In genomic region chr2:189674374-189675112, GRCh38 we compare ENCODE assay signal across 8 cellular contexts. TPM values are rescaled to one million over a fixed set of nuclear protein-coding genes. Genes with fewer than 3 reads are reported as not detected.
DNase-seq lines count a peak whose midpoint lies in the region; ATAC-seq and TF ChIP-seq lines count a peak whose summit lies in the region.

A gene with protein sequence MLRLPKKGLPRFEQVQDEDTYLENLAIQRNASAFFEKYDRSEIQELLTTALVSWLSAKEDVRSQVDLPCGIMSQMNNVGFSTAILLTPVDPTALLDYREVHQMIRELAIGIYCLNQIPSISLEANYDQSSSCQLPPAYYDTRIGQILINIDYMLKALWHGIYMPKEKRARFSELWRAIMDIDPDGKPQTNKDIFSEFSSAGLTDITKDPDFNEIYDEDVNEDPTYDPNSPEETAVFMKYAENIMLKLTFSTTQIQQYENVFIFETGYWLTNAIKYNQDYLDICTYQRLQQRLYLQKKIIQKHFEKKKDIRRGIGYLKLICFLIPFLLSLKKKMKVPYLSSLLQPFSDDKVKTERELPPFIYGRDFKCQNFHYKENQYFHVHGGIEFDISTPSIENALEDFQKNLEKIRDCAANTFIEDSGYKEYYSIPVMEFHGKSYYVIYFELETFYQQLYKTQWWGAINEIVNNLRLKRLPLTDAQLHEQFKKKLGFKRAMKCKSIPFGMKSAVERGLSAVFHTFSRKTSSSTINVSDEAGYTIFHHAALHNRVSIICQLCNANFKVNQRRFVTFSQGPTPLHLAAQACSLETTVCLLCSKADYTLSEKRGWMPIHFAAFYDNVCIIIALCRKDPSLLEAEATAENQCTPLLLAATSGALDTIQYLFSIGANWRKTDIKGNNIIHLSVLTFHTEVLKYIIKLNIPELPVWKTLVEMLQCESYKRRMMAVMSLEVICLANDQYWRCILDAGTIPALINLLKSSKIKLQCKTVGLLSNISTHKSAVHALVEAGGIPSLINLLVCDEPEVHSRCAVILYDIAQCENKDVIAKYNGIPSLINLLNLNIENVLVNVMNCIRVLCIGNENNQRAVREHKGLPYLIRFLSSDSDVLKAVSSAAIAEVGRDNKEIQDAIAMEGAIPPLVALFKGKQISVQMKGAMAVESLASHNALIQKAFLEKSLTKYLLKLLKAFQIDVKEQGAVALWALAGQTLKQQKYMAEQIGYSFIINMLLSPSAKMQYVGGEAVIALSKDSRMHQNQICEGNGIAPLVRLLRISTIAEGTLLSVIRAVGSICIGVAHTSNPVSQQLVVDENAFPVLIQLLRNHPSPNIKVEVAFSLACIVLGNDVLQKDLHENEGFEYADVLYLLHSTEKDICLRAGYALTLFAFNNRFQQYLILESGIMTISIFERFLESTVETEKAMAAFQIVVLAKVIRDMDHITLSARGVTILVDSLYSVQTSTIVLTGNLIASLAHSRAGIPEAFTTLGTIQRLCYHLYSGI (N-terminal part only) (plus strand): TSS chr2:189674670. CDS start chr2:189676491, 1,821 bp downstream.

- intact Hi-C loops in PC-3 (cut with micrococcal nuclease): loop anchor here (1.0 kb wide), 2 partner anchors 13 to 24 kb away; partner anchors contain the start of gene ASNSD1

- H3K4me1 ChIP-seq in PC-3 (ENCODE audit: insufficient read depth, low read length) (peaks cover 12% of the 10 kb centered on the region; the same call in 1 of the 2 replicates), fibroblast of lung (ENCODE audit: control insufficient read depth, extremely low read depth, insufficient read depth, low read length) (peaks cover 5% of the 10 kb centered on the region)

- no peaks in the 10 kb centered on the region for H3F3A ChIP-seq in PC-3 (ENCODE audit: low read length, unreplicated experiment)

- TSS peak; percentile 55 for BruUV-seq in PC-3 (replicated peaks; lab: Mats Ljungman, UMichigan)

- H3K9ac ChIP-seq in PC-3 (ENCODE audit: low read length): peak within 1 kb of the TSS; percentile 85
- H3K9ac ChIP-seq in fibroblast of lung (ENCODE audit: insufficient read depth, low read length): peak within 1 kb of the TSS; percentile 80

- TF ChIP-seq CTCF in AG10803 (conservative IDR thresholded peaks at IDR 0.05; ENCODE audit: low read length) (peak; percentile 56), PC-3 (conservative IDR thresholded peaks at IDR 0.05; ENCODE audit: low read depth, low read length) (peak; percentile 85), fibroblast of lung (conservative IDR thresholded peaks at IDR 0.05 in 1 of 2, IDR thresholded peaks at IDR 0.05 in 1 of 2; ENCODE audit: low read depth in 1 of 2, low read length in 2 of 2) (peak; percentile 59 to 69)

- H2AFZ ChIP-seq in PC-3 (ENCODE audit: low read length): peak within 1 kb of the TSS; percentile 99
- H2AFZ ChIP-seq in fibroblast of lung (ENCODE audit: low read length): peak within 1 kb of the TSS; percentile 94

- no peaks in the 10 kb centered on the region for H3K9me2 ChIP-seq in PC-3 (replicated peaks; ENCODE audit: low read length)

- H3K4me3 Mint-ChIP-seq in naive thymus-derived CD8-positive, alpha-beta T cell: peak within 1 kb of the TSS; percentile 87 to 97 (median 96)
- H3K4me3 Mint-ChIP-seq in stimulated activated naive B cell treated with anti-CD40 and anti-IgM and Interleukin-4, amounts not matched to agents 10 μg/mL and 1 μg/mL and 100 μg/mL, for 72 hours: peak within 1 kb of the TSS; percentile 92 to 96

- H3K4me2 ChIP-seq in PC-3 (ENCODE audit: low read length): peak within 1 kb of the TSS; percentile 91
- peak within 1 kb of the TSS; percentile 81 for H3K4me2 ChIP-seq in fibroblast of lung (ENCODE audit: extremely low read depth, insufficient read depth, low read length)

- H3K4me1 Mint-ChIP-seq in naive thymus-derived CD8-positive, alpha-beta T cell: peaks cover 20 to 52% (median 35%) of the 10 kb centered on the region in 4 donors
- H3K4me1 Mint-ChIP-seq in stimulated activated naive B cell treated with anti-CD40 and anti-IgM and Interleukin-4, amounts not matched to agents 10 μg/mL and 1 μg/mL and 100 μg/mL, for 72 hours: peaks cover 14 to 21% of the 10 kb centered on the region in 2 donors

- peaks cover 0 to 14% (median 8%) of the 10 kb centered on the region in 9 donors for H3K9me3 Mint-ChIP-seq in naive thymus-derived CD8-positive, alpha-beta T cell
- peaks cover 9 to 11% of the 10 kb centered on the region in 2 donors for H3K9me3 Mint-ChIP-seq in stimulated activated naive B cell treated with anti-CD40 and anti-IgM and Interleukin-4, amounts not matched to agents 10 μg/mL and 1 μg/mL and 100 μg/mL, for 72 hours

- POLR2A ChIA-PET in PC-3 (lab: Charles Lee; ENCODE audit: unreplicated experiment): no interaction called here
- POLR2A ChIA-PET in naive thymus-derived CD8-positive, alpha-beta T cell (lab: Charles Lee): interaction anchor here (0.6 to 5.1 kb wide), 9 partner anchors 10 to 236 kb away, joined by 3 to 46 read pairs (median 6); partner anchors contain the start of genes ASNSD1, ORMDL1, OSGEPL1 and PMS1

- ATAC-seq in GM19025 (IDR thresholded peaks at IDR 0.05; ENCODE audit: low read depth, unreplicated experiment) (peak; percentile 96), HG03342 (IDR thresholded peaks at IDR 0.05; ENCODE audit: unreplicated experiment) (peak; percentile 94), PC-3 (peak; percentile 94)
- peak; percentile 93 for ATAC-seq in naive thymus-derived CD8-positive, alpha-beta T cell
- peak; percentile 96 for ATAC-seq in stimulated activated naive B cell treated with anti-CD40 and anti-IgM and Interleukin-4, amounts not matched to agents 10 μg/mL and 1 μg/mL and 100 μg/mL, for 72 hours (replicated peaks)

- H3K79me2 ChIP-seq in PC-3 (ENCODE audit: low read length) (no peaks in the 10 kb centered on the region), fibroblast of lung (ENCODE audit: control insufficient read depth, insufficient read depth, low read length) (no peaks in the 10 kb centered on the region)

- CTCF ChIA-PET in PC-3 (lab: Charles Lee): interaction anchor here (1.2 kb wide), 1 partner anchor 14 kb away, joined by 3 read pairs; no protein-coding TSS in a partner anchor

- H3K4me3 ChIP-seq in AG10803 (ENCODE audit: low read length): peak within 1 kb of the TSS; percentile 89
- H3K4me3 ChIP-seq in PC-3 (ENCODE audit: low read length): peak within 1 kb of the TSS; percentile 73
- H3K4me3 ChIP-seq in fibroblast of lung (replicated peaks in 1 of 4; ENCODE audit: control extremely low read depth in 1 of 4, insufficient read depth in 1 of 4, low read depth in 3 of 4, low read length in 4 of 4): peak within 1 kb of the TSS; percentile 36 to 94 (median 77)

- H3K27me3 ChIP-seq in PC-3 (ENCODE audit: low read length) (no peaks in the 10 kb centered on the region), fibroblast of lung (ENCODE audit: control insufficient read depth, insufficient read depth, low read length) (no peaks in the 10 kb centered on the region)

- peak within 1 kb of the TSS; percentile 96 to 99 (median 98) for H3K27ac Mint-ChIP-seq in naive thymus-derived CD8-positive, alpha-beta T cell
- peak within 1 kb of the TSS; percentile 98 for H3K27ac Mint-ChIP-seq in stimulated activated naive B cell treated with anti-CD40 and anti-IgM and Interleukin-4, amounts not matched to agents 10 μg/mL and 1 μg/mL and 100 μg/mL, for 72 hours

- no peaks in the 10 kb centered on the region for H4K20me1 ChIP-seq in PC-3 (ENCODE audit: low read length)
- H4K20me1 ChIP-seq in fibroblast of lung (ENCODE audit: control insufficient read depth, extremely low read depth, insufficient read depth, low read length): no peaks in the 10 kb centered on the region

- H3K36me3 Mint-ChIP-seq in naive thymus-derived CD8-positive, alpha-beta T cell: peaks cover 16 to 35% (median 17%) of the 10 kb centered on the region in 3 donors
- peaks cover 22 to 42% of the 10 kb centered on the region in 2 donors for H3K36me3 Mint-ChIP-seq in stimulated activated naive B cell treated with anti-CD40 and anti-IgM and Interleukin-4, amounts not matched to agents 10 μg/mL and 1 μg/mL and 100 μg/mL, for 72 hours

- no peaks in the 10 kb centered on the region for H3K9me3 ChIP-seq in PC-3 (ENCODE audit: low read length)
- H3K9me3 ChIP-seq in fibroblast of lung (ENCODE audit: control insufficient read depth, insufficient read depth, low read depth, low read length): no peaks in the 10 kb centered on the region

- no peaks in the 10 kb centered on the region for H3K27me3 Mint-ChIP-seq in naive thymus-derived CD8-positive, alpha-beta T cell
- no peaks in the 10 kb centered on the region for H3K27me3 Mint-ChIP-seq in stimulated activated naive B cell treated with anti-CD40 and anti-IgM and Interleukin-4, amounts not matched to agents 10 μg/mL and 1 μg/mL and 100 μg/mL, for 72 hours

- H3K27ac ChIP-seq in PC-3 (ENCODE audit: low read length) (peak within 1 kb of the TSS; percentile 50), fibroblast of lung (ENCODE audit: insufficient read depth, low read length) (peak within 1 kb of the TSS; percentile 65)

- H3K36me3 ChIP-seq in PC-3 (ENCODE audit: low read depth, low read length): peaks cover 4% of the 10 kb centered on the region; the same call in 1 of the 2 replicates
- no peaks in the 10 kb centered on the region for H3K36me3 ChIP-seq in fibroblast of lung (ENCODE audit: control insufficient read depth, insufficient read depth, low read length)

- DNase-seq in AG10803 (ENCODE audit: low read depth) (peak; percentile 93), PC-3 (peak; percentile 87), fibroblast of lung (ENCODE audit: low read depth in 2 of 2) (peak; percentile 90 to 92)
- DNase-seq in activated T-helper 1 cell treated with anti-CD3 and anti-CD28 coated beads, Interleukin-2, amount 50 U/mL, for 16 hours (ENCODE audit: low read depth in 1 of 2, low spot score in 1 of 2): peak; percentile 62 to 69
- peak; percentile 68 to 87 (median 82) for DNase-seq in naive thymus-derived CD8-positive, alpha-beta T cell
- DNase-seq in stimulated activated naive B cell treated with anti-CD40 and anti-IgM and Interleukin-4, amounts not matched to agents 10 μg/mL and 1 μg/mL and 100 μg/mL, for 72 hours: peak; percentile 87

RNA-seq across cellular contexts. Expression of the gene that starts here (rescaled TPM):
- 3.5 and 6.6 TPM in 2 replicates for total RNA-seq in PC-3 (2014; rRNA removed)
- 10.5 and 11.7 TPM in 2 replicates for total RNA-seq in fibroblast of lung
- 1.3 and 2.1 TPM in 2 replicates for polyA plus RNA-seq in fibroblast of lung
- polyA plus RNA-seq in fibroblast of lung (2012): 0.76 and 1.8 TPM in 2 replicates
- 0.89 TPM in 1 of 2 replicates, not detected in the other for polyA minus RNA-seq in fibroblast of lung (ENCODE audit: low replicate concordance)
- total RNA-seq in naive thymus-derived CD8-positive, alpha-beta T cell: 10 to 100 TPM; 13.0 to 17.4 TPM
- 1 to 10 TPM; 3.6 to 6.4 (median 5.0) TPM for polyA plus RNA-seq in naive thymus-derived CD8-positive, alpha-beta T cell

Comparison
In these comparisons a context has a peak if more than half of its experiments do, and no peak if none do; other contexts are left out.
1. Peak in every context shown above with its lines: DNase-seq, ATAC-seq, H3K4me3 ChIP-seq and H3K27ac ChIP-seq.